Comparison of ENCODE assay signal across 22 cellular contexts in genomic region chr3:106809633-106810460, GRCh38.
DNase-seq lines count a peak whose midpoint lies in the region.
"Had no signal": no experiment of that assay in that cellular context is flagged by ENCODE, and none has a peak within 500 bp of the region (broad histone marks: within the 10 kb centered on the region; RNA-seq: fewer than 3 reads in every experiment).

No MANE protein-coding gene starts in this region.

- in situ Hi-C loops in G401 (cut with HindIII; ENCODE audit: low sequenced_read_pairs), result no loop called here

- no peak overlapping the region for H3K9ac ChIP-seq in adipocyte (ENCODE audit: low read length)

- no peaks in the 10 kb centered on the region for H3K9me3 ChIP-seq in adipocyte (ENCODE audit: control insufficient read depth, low read length)
- H3K9me3 ChIP-seq: esophagus squamous epithelium had no signal

- no peaks in the 10 kb centered on the region for H3K36me3 ChIP-seq in adipocyte (ENCODE audit: control insufficient read depth, insufficient read depth, low read length, severe bottlenecking)
- H3K36me3 ChIP-seq: esophagus squamous epithelium had no signal

- peak; percentile 35 for DNase-seq in EH (ENCODE audit: low read depth)
- DNase-seq in NCI-H1417 (lab: John Stamatoyannopoulos, UW), result peak in 2 of 3 experiments; percentile 58 to 91
- DNase-seq in adipocyte (ENCODE audit: low read depth), result peak; percentile 34
- peak; percentile 21 for DNase-seq in left kidney (ENCODE audit: low read depth, low spot score)
- DNase-seq in AG20443 (ENCODE audit: low spot score), result no peak
- no peak for DNase-seq in G401 (ENCODE audit: low spot score)
- no peak for DNase-seq in NOMO-1 treated with dmso at 0.1 percent for 144 hours (lab: John Stamatoyannopoulos, UW; ENCODE audit: unreplicated experiment)
- DNase-seq: activated CD4-positive, alpha-beta memory T cell treated with anti-CD3 and anti-CD28 coated beads for 36 hours; CD8-positive, alpha-beta memory T cell; cerebellar nuclear complex; DMS79 treated with DMSO at 0.1 percent for 48 hours; effector CD8-positive, alpha-beta T cell; esophagus squamous epithelium; KBM-7; natural killer cell; NCI-H1092; NCI-H226; posterior cingulate gyrus; Right ventricle myocardium superior; stimulated activated naive B cell treated with anti-CD40 and anti-IgM and Interleukin-4, amounts not matched to agents 10 μg/mL and 1 μg/mL and 100 μg/mL, for 72 hours; T-helper 1 cell had no signal

- peaks cover 45% of the 10 kb centered on the region for H3K4me1 ChIP-seq in adipocyte (ENCODE audit: control insufficient read depth, insufficient read depth, low read length)

- no peaks in the 10 kb centered on the region for H3K27me3 ChIP-seq in adipocyte (replicated peaks; ENCODE audit: control insufficient read depth, insufficient read depth, low read length)
- H3K27me3 ChIP-seq: esophagus squamous epithelium, hepatocyte had no signal

- H3K4me3 ChIP-seq in adipocyte (ENCODE audit: low read length), result no peak overlapping the region
- H3K4me3 ChIP-seq: esophagus squamous epithelium, hepatocyte had no signal

Comparison
In these comparisons a context has a peak if more than half of its experiments do, and no peak if none do; other contexts are left out.
1. DNase-seq: peak in EH (single experiment), NCI-H1417 (2 of 3), adipocyte (single experiment) and left kidney (single experiment); none in AG20443 (single experiment), G401 (single experiment) and NOMO-1 treated with dmso at 0.1 percent for 144 hours (single experiment).